ENCODE assay signal across 19 cellular contexts in genomic region chr1:38418195-38419030, GRCh38.
DNase-seq lines count a peak whose midpoint lies in the region; ATAC-seq and TF ChIP-seq lines count a peak whose summit lies in the region.
"Had no signal": no experiment of that assay in that cellular context is flagged by ENCODE, and none has a peak within 500 bp of the region (broad histone marks: within the 10 kb centered on the region; RNA-seq: fewer than 3 reads in every experiment).

No MANE protein-coding gene starts in this region.

- no peak for TF ChIP-seq CTCF in coronary artery (IDR thresholded peaks at IDR 0.05)

- DNase-seq in CMK (ENCODE audit: low read depth) (peak; percentile 32), NCI-H2029 treated with DMSO at 0.1 percent for 48 hours (lab: John Stamatoyannopoulos, UW) (peak; percentile 72), cerebellum (ENCODE audit: low spot score) (peak; percentile 7), middle frontal gyrus (ENCODE audit: extremely low spot score, low spot score) (peak; percentile 6), HT-29 (ENCODE audit: low spot score) (no peak), coronary artery (ENCODE audit: low spot score) (no peak)
- no peak for DNase-seq in naive thymus-derived CD4-positive, alpha-beta T cell
- DNase-seq: activated CD8-positive, alpha-beta memory T cell treated with anti-CD3 and anti-CD28 coated beads for 24 hours; Caco-2; GF-D8; heart left ventricle; islet precursor cell; PC-9 had no signal

- CTCF ChIA-PET in naive thymus-derived CD4-positive, alpha-beta T cell (lab: Charles Lee), result no interaction called here

- H3K36me3 Mint-ChIP-seq in naive thymus-derived CD4-positive, alpha-beta T cell, result peaks cover 0 to 9% (median 0%) of the 10 kb centered on the region in 5 donors

- H3K36me3 ChIP-seq in naive thymus-derived CD4-positive, alpha-beta T cell (ENCODE audit: control insufficient read depth in 2 of 3, insufficient read depth in 3 of 3, low read length in 3 of 3), result no peaks in the 10 kb centered on the region
- H3K36me3 ChIP-seq: HAP-1, heart left ventricle, vagina had no signal

- POLR2A ChIA-PET in naive thymus-derived CD4-positive, alpha-beta T cell (lab: Charles Lee), result no interaction called here

- H3K27ac Mint-ChIP-seq in naive thymus-derived CD4-positive, alpha-beta T cell, result no peak overlapping the region
- H3K27ac Mint-ChIP-seq: dendritic cell treated with granulocyte-macrophage colony-stimulating factor and Interleukin-4, amounts not matched to agents 40 ng/mL and 50 ng/mL, for 4 days had no signal

- no peaks in the 10 kb centered on the region for H3K4me1 ChIP-seq in naive thymus-derived CD4-positive, alpha-beta T cell (ENCODE audit: control insufficient read depth in 2 of 2, insufficient read depth in 2 of 2, low read length in 2 of 2)
- H3K4me1 ChIP-seq: Caco-2, HAP-1, vagina had no signal

- no peak for ATAC-seq in naive thymus-derived CD4-positive, alpha-beta T cell
- no peak for ATAC-seq in HG03095 (IDR thresholded peaks at IDR 0.05; ENCODE audit: unreplicated experiment)
- ATAC-seq: HepG2 had no signal

- H3K4me3 Mint-ChIP-seq in naive thymus-derived CD4-positive, alpha-beta T cell, result no peak overlapping the region
- H3K4me3 Mint-ChIP-seq: dendritic cell treated with granulocyte-macrophage colony-stimulating factor and Interleukin-4, amounts not matched to agents 40 ng/mL and 50 ng/mL, for 4 days had no signal

- peaks cover 4 to 41% (median 11%) of the 10 kb centered on the region in 11 donors for H3K9me3 Mint-ChIP-seq in naive thymus-derived CD4-positive, alpha-beta T cell

- H3K4me1 Mint-ChIP-seq in naive thymus-derived CD4-positive, alpha-beta T cell, result no peaks in the 10 kb centered on the region

- H3K27me3 Mint-ChIP-seq in naive thymus-derived CD4-positive, alpha-beta T cell, result peaks cover 17 to 33% (median 24%) of the 10 kb centered on the region in 5 donors

- no peak overlapping the region for H3K27ac ChIP-seq in naive thymus-derived CD4-positive, alpha-beta T cell (ENCODE audit: low read depth, low read length)
- H3K27ac ChIP-seq in coronary artery, result no peak overlapping the region
- H3K27ac ChIP-seq: heart left ventricle, PC-9, vagina, VCaP had no signal

- H3K9me3 ChIP-seq in naive thymus-derived CD4-positive, alpha-beta T cell (ENCODE audit: control insufficient read depth in 2 of 3, low read length in 3 of 3), result peaks cover 0 to 4% (median 0%) of the 10 kb centered on the region in 3 experiments
- H3K9me3 ChIP-seq: Caco-2, HAP-1, vagina had no signal

- intact Hi-C loops in naive thymus-derived CD4-positive, alpha-beta T cell (cut with micrococcal nuclease), result no loop called here

- no peak overlapping the region for H3K4me3 ChIP-seq in naive thymus-derived CD4-positive, alpha-beta T cell (ENCODE audit: low read length)
- H3K4me3 ChIP-seq in coronary artery, result no peak overlapping the region
- H3K4me3 ChIP-seq: HAP-1, heart left ventricle, PC-9, vagina had no signal

- H3K27me3 ChIP-seq in naive thymus-derived CD4-positive, alpha-beta T cell (ENCODE audit: control insufficient read depth in 2 of 2, insufficient read depth in 2 of 2, low read length in 2 of 2), result no peaks in the 10 kb centered on the region
- H3K27me3 ChIP-seq: vagina had no signal

Comparison
In these comparisons a context has a peak if more than half of its experiments do, and no peak if none do; other contexts are left out.
1. DNase-seq: peak in CMK (single experiment), NCI-H2029 treated with DMSO at 0.1 percent for 48 hours (single experiment), cerebellum (single experiment) and middle frontal gyrus (single experiment); none in HT-29 (single experiment), naive thymus-derived CD4-positive, alpha-beta T cell (0 of 9) and coronary artery (single experiment).